Comparison of ENCODE assay signal across 1 cellular context in genomic region chr16:21338537-21339268, GRCh38.
TF ChIP-seq lines count a peak whose summit lies in the region.

No MANE protein-coding gene starts in this region.

TF ChIP-seq in GM12878, 131 proteins besides CTCF, POLR2A, EP300 and RAD21:
- TF ChIP-seq BRCA1 (IDR thresholded peaks at IDR 0.05; ENCODE audit: low read depth, low read length) (no peak), MTA3 (IDR thresholded peaks at IDR 0.05; ENCODE audit: borderline replicate concordance, low read length) (no peak), TCF7 (IDR thresholded peaks at IDR 0.05; ENCODE audit: borderline replicate concordance) (no peak), ATF7 (IDR thresholded peaks at IDR 0.05; ENCODE audit: low read depth) (no peak), NFIC (IDR thresholded peaks at IDR 0.05; ENCODE audit: low read depth, low read length) (no peak), BCL3 (IDR thresholded peaks at IDR 0.05; ENCODE audit: borderline replicate concordance, insufficient read depth, low read depth, low read length, poor library complexity, severe bottlenecking) (no peak), ZBTB40 (IDR thresholded peaks at IDR 0.05; ENCODE audit: borderline replicate concordance) (no peak), CEBPB (IDR thresholded peaks at IDR 0.05; ENCODE audit: borderline replicate concordance in 1 of 2, low read depth in 2 of 2, low read length in 2 of 2) (no peak), SREBF2 (IDR thresholded peaks at IDR 0.05; ENCODE audit: low read length) (no peak), SMARCA5 (IDR thresholded peaks at IDR 0.05) (no peak), EGR1 (IDR thresholded peaks at IDR 0.05; ENCODE audit: borderline replicate concordance in 1 of 2, low read depth in 2 of 2, low read length in 2 of 2) (no peak), PBX3 (IDR thresholded peaks at IDR 0.05; ENCODE audit: insufficient replicate concordance, low read depth, low read length) (no peak), MLLT1 (IDR thresholded peaks at IDR 0.05) (no peak), NKRF (conservative IDR thresholded peaks at IDR 0.05) (no peak), TARDBP (IDR thresholded peaks at IDR 0.05; ENCODE audit: borderline replicate concordance) (no peak), RAD51 (IDR thresholded peaks at IDR 0.05) (no peak), KDM1A (IDR thresholded peaks at IDR 0.05; ENCODE audit: borderline replicate concordance) (no peak), SMAD5 (IDR thresholded peaks at IDR 0.05; ENCODE audit: low read depth) (no peak)
